8 cellular contexts compared by ENCODE assay signal in the genomic region with DNA sequence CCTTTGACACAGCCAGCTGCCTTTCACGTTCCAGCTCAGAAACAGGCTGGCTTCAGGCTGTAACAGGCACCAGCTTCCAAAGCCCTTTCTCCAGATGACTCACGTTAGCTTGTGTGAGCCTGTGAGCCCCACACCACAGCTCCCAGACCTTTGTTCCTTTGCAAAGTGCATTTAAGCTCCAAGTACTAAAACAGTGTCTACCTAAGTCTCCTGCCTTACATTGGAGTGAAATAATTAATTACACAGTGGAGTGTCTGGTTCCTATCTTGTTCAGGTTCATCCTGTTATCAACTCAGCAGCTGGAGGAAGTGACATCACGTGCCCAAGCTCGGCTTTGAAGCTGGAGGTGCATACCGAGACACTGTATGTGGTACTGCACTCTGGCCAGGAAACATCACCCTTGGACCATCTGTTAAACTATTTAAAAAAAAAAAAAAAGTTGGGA.
DNase-seq lines count a peak whose midpoint lies in the region; ATAC-seq and TF ChIP-seq lines count a peak whose summit lies in the region.

No MANE protein-coding gene starts in this region.

- peak overlapping the region; percentile 87 for H3K27ac Mint-ChIP-seq in activated T-helper 1 cell treated with anti-CD3 and anti-CD28 coated beads, Interleukin-12 subunit alpha, Interleukin-12 subunit beta, Interleukin-2, Interleukin-4 antibody, amounts not matched to agents 30 ng/mL and 10 ng/mL and 1 ng/mL, durations not matched to agents 14 hours and 24 hours and 36 hours
- peak overlapping the region; percentile 27 for H3K27ac Mint-ChIP-seq in type B pancreatic cell

- H3K9me3 Mint-ChIP-seq in activated T-helper 1 cell treated with anti-CD3 and anti-CD28 coated beads, Interleukin-12 subunit alpha, Interleukin-12 subunit beta, Interleukin-2, Interleukin-4 antibody, amounts not matched to agents 30 ng/mL and 10 ng/mL and 1 ng/mL, durations not matched to agents 14 hours and 24 hours and 36 hours, result no peaks in the 10 kb centered on the region
- H3K9me3 Mint-ChIP-seq in type B pancreatic cell, result no peaks in the 10 kb centered on the region

- H3K4me2 ChIP-seq in osteoblast (ENCODE audit: insufficient read depth, low read length), result peak overlapping the region; percentile 38

- no peaks in the 10 kb centered on the region for H3K79me2 ChIP-seq in osteoblast (ENCODE audit: insufficient read depth, low read length)

- H3K4me1 ChIP-seq in osteoblast (ENCODE audit: insufficient read depth, low read length), result peaks cover 17% of the 10 kb centered on the region

- no peaks in the 10 kb centered on the region for H3K36me3 ChIP-seq in osteoblast (ENCODE audit: insufficient read depth, low read length)

- peak; percentile 62 for ATAC-seq in GM18909 (IDR thresholded peaks at IDR 0.05; ENCODE audit: poor library complexity, unreplicated experiment)
- no peak for ATAC-seq in HG02623 (IDR thresholded peaks at IDR 0.05; ENCODE audit: unreplicated experiment)

- H3K4me3 ChIP-seq in foreskin fibroblast (ENCODE audit: low read depth in 1 of 2, low read length in 2 of 2), result no peak overlapping the region
- H3K4me3 ChIP-seq in osteoblast (ENCODE audit: insufficient read depth, low read length), result no peak overlapping the region

- no peaks in the 10 kb centered on the region for H3K27me3 Mint-ChIP-seq in activated T-helper 1 cell treated with anti-CD3 and anti-CD28 coated beads, Interleukin-12 subunit alpha, Interleukin-12 subunit beta, Interleukin-2, Interleukin-4 antibody, amounts not matched to agents 30 ng/mL and 10 ng/mL and 1 ng/mL, durations not matched to agents 14 hours and 24 hours and 36 hours (ENCODE audit: insufficient read depth)
- no peaks in the 10 kb centered on the region for H3K27me3 Mint-ChIP-seq in type B pancreatic cell

- no peaks in the 10 kb centered on the region for H4K20me1 ChIP-seq in osteoblast (ENCODE audit: insufficient read depth, low read length)

- peak overlapping the region; percentile 35 for H3K4me3 Mint-ChIP-seq in activated T-helper 1 cell treated with anti-CD3 and anti-CD28 coated beads, Interleukin-12 subunit alpha, Interleukin-12 subunit beta, Interleukin-2, Interleukin-4 antibody, amounts not matched to agents 30 ng/mL and 10 ng/mL and 1 ng/mL, durations not matched to agents 14 hours and 24 hours and 36 hours
- H3K4me3 Mint-ChIP-seq in type B pancreatic cell, result no peak overlapping the region

- no peak overlapping the region for H2AFZ ChIP-seq in osteoblast (ENCODE audit: low read length)

- peaks cover 9% of the 10 kb centered on the region for H3K27me3 ChIP-seq in osteoblast (ENCODE audit: insufficient read depth, low read length)

- no peaks in the 10 kb centered on the region for H3K9me3 ChIP-seq in osteoblast (ENCODE audit: low read depth, low read length)

- no peak for TF ChIP-seq CTCF in foreskin fibroblast (IDR thresholded peaks at IDR 0.05; ENCODE audit: low read depth, low read length)
- no peak for TF ChIP-seq CTCF in osteoblast (IDR thresholded peaks at IDR 0.05; ENCODE audit: extremely low read depth, low read depth, low read length)
- TF ChIP-seq CTCF in type B pancreatic cell (conservative IDR thresholded peaks at IDR 0.05), result no peak

- H3K27ac ChIP-seq in osteoblast (ENCODE audit: low read depth, low read length), result peak overlapping the region; percentile 43

- peaks cover 66% of the 10 kb centered on the region for H3K4me1 Mint-ChIP-seq in activated T-helper 1 cell treated with anti-CD3 and anti-CD28 coated beads, Interleukin-12 subunit alpha, Interleukin-12 subunit beta, Interleukin-2, Interleukin-4 antibody, amounts not matched to agents 30 ng/mL and 10 ng/mL and 1 ng/mL, durations not matched to agents 14 hours and 24 hours and 36 hours (ENCODE audit: low read depth)
- H3K4me1 Mint-ChIP-seq in type B pancreatic cell (ENCODE audit: unreplicated experiment), result peaks cover 32% of the 10 kb centered on the region

- intact Hi-C loops in activated T-helper 1 cell treated with anti-CD3 and anti-CD28 coated beads, Interleukin-12 subunit alpha, Interleukin-12 subunit beta, Interleukin-2, Interleukin-4 antibody, amounts not matched to agents 30 ng/mL and 10 ng/mL and 1 ng/mL, durations not matched to agents 14 hours and 24 hours and 36 hours (cut with micrococcal nuclease), result loop anchor here (2.0 kb wide), 1 partner anchor 16 kb away; no protein-coding TSS in a partner anchor

- no peaks in the 10 kb centered on the region for H3K36me3 Mint-ChIP-seq in activated T-helper 1 cell treated with anti-CD3 and anti-CD28 coated beads, Interleukin-12 subunit alpha, Interleukin-12 subunit beta, Interleukin-2, Interleukin-4 antibody, amounts not matched to agents 30 ng/mL and 10 ng/mL and 1 ng/mL, durations not matched to agents 14 hours and 24 hours and 36 hours (ENCODE audit: low read depth)
- H3K36me3 Mint-ChIP-seq in type B pancreatic cell, result no peaks in the 10 kb centered on the region

- peak; percentile 46 to 66 for DNase-seq in NCI-H446 (lab: John Stamatoyannopoulos, UW)
- DNase-seq in activated T-helper 1 cell treated with anti-CD3 and anti-CD28 coated beads, Interleukin-12 subunit alpha, Interleukin-12 subunit beta, Interleukin-2, Interleukin-4 antibody, amounts not matched to agents 30 ng/mL and 10 ng/mL and 1 ng/mL, durations not matched to agents 14 hours and 24 hours and 36 hours (ENCODE audit: low spot score), result peak; percentile 58
- peak; percentile 72 to 90 for DNase-seq in foreskin fibroblast
- peak; percentile 91 for DNase-seq in osteoblast (ENCODE audit: insufficient read length, low spot score, missing footprints)
- no peak for DNase-seq in type B pancreatic cell (ENCODE audit: extremely low spot score, unreplicated experiment)
- no peak for DNase-seq in NCI-H1105 (lab: John Stamatoyannopoulos, UW)

Comparison
In these comparisons a context has a peak if more than half of its experiments do, and no peak if none do; other contexts are left out.
1. DNase-seq: peak in NCI-H446 (2 of 2), activated T-helper 1 cell treated with anti-CD3 and anti-CD28 coated beads, Interleukin-12 subunit alpha, Interleukin-12 subunit beta, Interleukin-2, Interleukin-4 antibody, amounts not matched to agents 30 ng/mL and 10 ng/mL and 1 ng/mL, durations not matched to agents 14 hours and 24 hours and 36 hours (single experiment), foreskin fibroblast (2 of 2) and osteoblast (single experiment); none in type B pancreatic cell (single experiment) and NCI-H1105 (single experiment).